In genomic region chr11:35825386-35825785, GRCh38 we compare ENCODE assay signal across 26 cellular contexts.
"Had no signal": no experiment of that assay in that cellular context is flagged by ENCODE, and none has a peak within 500 bp of the region (broad histone marks: within the 10 kb centered on the region; RNA-seq: fewer than 3 reads in every experiment).

No MANE protein-coding gene starts in this region.

- ATAC-seq: activated CD4-positive, alpha-beta T cell treated with anti-CD3 and anti-CD28 coated beads for 36 hours; activated CD4-positive, CD25-positive, alpha-beta regulatory T cell treated with anti-CD3 and anti-CD28 coated beads, Interleukin-2, amount 50 U/mL, for 24 hours; activated naive CD4-positive, alpha-beta T cell treated with anti-CD3 and anti-CD28 coated beads, Interleukin-2, amount 50 U/mL, for 72 hours; activated T-cell treated with anti-CD3 and anti-CD28 coated beads, Interleukin-2, amount 50 U/mL, for 4 hours; body of pancreas; PC-3; WTC11 had no signal

- DNase-seq: activated CD4-positive, alpha-beta memory T cell treated with anti-CD3 and anti-CD28 coated beads for 36 hours; activated CD4-positive, alpha-beta T cell treated with anti-CD3 and anti-CD28 coated beads for 36 hours; activated CD4-positive, alpha-beta T cell treated with anti-CD3 and anti-CD28 coated beads, Interleukin-2, amount 50 U/mL, for 1 hour; activated CD8-positive, alpha-beta memory T cell treated with anti-CD3 and anti-CD28 coated beads, Interleukin-2, amount 50 U/mL, for 4 hours; activated gamma-delta T cell treated with Interleukin-2 at 50 U/mL for 16 hours; activated naive CD4-positive, alpha-beta T cell treated with anti-CD3 and anti-CD28 coated beads for 36 hours; activated T-cell treated with anti-CD3 and anti-CD28 coated beads for 4 hours; activated T-cell treated with anti-CD3 and anti-CD28 coated beads, Interleukin-2, amount 50 U/mL, for 4 hours; adrenal gland; body of pancreas; NCI-H1105; NCI-H1694; NCI-H2029; NCI-H446; NCI-H510A treated with DMSO at 0.1 percent for 48 hours; NCI-H526 treated with DMSO at 0.1 percent for 48 hours; NCI-H82; NK-92 treated with Interleukin-12 subunit alpha and Interleukin-12 subunit beta, amount 100 ng/mL, for 24 hours; PC-3; Peyer's patch; RPMI8226; SHP77 treated with DMSO at 0.1 percent for 48 hours; SK-N-SH had no signal
